Comparison of ENCODE assay signal across 11 cellular contexts in the genomic region with DNA sequence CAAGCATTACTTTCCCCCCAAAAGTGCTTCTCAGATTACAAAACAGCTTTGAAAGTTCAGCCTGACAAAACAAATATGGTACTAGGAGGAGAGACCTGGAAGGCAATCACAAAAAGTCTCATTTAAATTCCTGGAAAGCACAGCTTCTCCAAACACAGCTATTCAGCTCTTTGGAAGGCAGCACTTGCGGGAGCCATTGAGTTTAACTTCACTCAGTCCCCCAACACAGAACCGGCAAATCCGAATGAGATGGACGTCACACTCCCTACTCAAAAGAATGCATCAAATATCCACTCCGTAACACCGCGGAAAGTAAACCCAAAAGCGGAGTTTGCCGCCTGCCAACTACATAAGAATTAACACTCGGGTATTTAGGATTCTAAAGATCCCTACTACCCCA. TPM values are rescaled to one million over a fixed set of nuclear protein-coding genes. Genes with fewer than 3 reads are reported as not detected.
A peak's percentile ranks its signal among the peaks of the same experiment; 100 is the strongest.
DNase-seq lines count a peak whose midpoint lies in the region; ATAC-seq, FAIRE-seq and TF ChIP-seq lines count a peak whose summit lies in the region.
"Had no signal": no experiment of that assay in that cellular context is flagged by ENCODE, and none has a peak within 500 bp of the region (broad histone marks: within the 10 kb centered on the region; RNA-seq: fewer than 3 reads in every experiment).

No MANE protein-coding gene starts in this region.

- no peak overlapping the region for H3T11ph ChIP-seq in H9 (ENCODE audit: low read length)

- peaks cover under 1% of the 10 kb centered on the region; the same call in 1 of the 2 replicates for H3K79me2 ChIP-seq in H9 (ENCODE audit: insufficient read depth, low read length)
- H3K79me2 ChIP-seq in trophoblast cell (ENCODE audit: control insufficient read depth, insufficient read depth, low read length, poor library complexity), result no peaks in the 10 kb centered on the region

- H3K27me3 Mint-ChIP-seq in H9 (ENCODE audit: low read depth) (peaks cover 42% of the 10 kb centered on the region), WTC11 (ENCODE audit: low read depth) (peaks cover 33% of the 10 kb centered on the region)
- H3K27me3 Mint-ChIP-seq in T-helper 2 cell treated with Interferon-gamma antibody and Interleukin-4, amounts not matched to agents 5 μg/mL and 100 μg/mL, for 36 hours (ENCODE audit: low read depth), result peaks cover 27% of the 10 kb centered on the region

- TF ChIP-seq CTCF in H9 (conservative IDR thresholded peaks at IDR 0.05) (no peak), WTC11 (IDR thresholded peaks at IDR 0.05) (no peak)

- no peak overlapping the region for H2BK15ac ChIP-seq in H9 (ENCODE audit: low read depth, low read length)

- no peak overlapping the region for H2BK20ac ChIP-seq in H9 (ENCODE audit: low read depth, low read length, poor library complexity, severe bottlenecking)

- TF ChIP-seq POLR2A in GM12892 (IDR thresholded peaks at IDR 0.05; ENCODE audit: low read depth, low read length), result no peak

- POLR2A ChIA-PET in WTC11 (lab: Charles Lee), result no interaction called here

- no peak overlapping the region for H3K4ac ChIP-seq in H9 (ENCODE audit: low read depth, low read length)
- H3K4ac ChIP-seq in trophoblast cell (ENCODE audit: low read depth, low read length), result no peak overlapping the region

- H3K23me2 ChIP-seq in H9 (ENCODE audit: insufficient read length, low read depth, low read length, poor library complexity, severe bottlenecking), result peaks cover 18% of the 10 kb centered on the region

- no peak overlapping the region for H3K23ac ChIP-seq in H9 (ENCODE audit: insufficient read length, low read depth, low read length)
- no peak overlapping the region for H3K23ac ChIP-seq in trophoblast cell (ENCODE audit: low read length)

- no peaks in the 10 kb centered on the region for H3K36me3 ChIP-seq in trophoblast cell (ENCODE audit: control insufficient read depth in 1 of 2, insufficient read depth in 2 of 2, low read length in 2 of 2)

- peak overlapping the region; percentile 39 for H3K9ac ChIP-seq in H9 (ENCODE audit: extremely low read depth, insufficient read length, low read length)
- no peak overlapping the region for H3K9ac ChIP-seq in trophoblast cell (ENCODE audit: low read length)

- H4K8ac ChIP-seq in H9 (replicated peaks; ENCODE audit: insufficient read length, low read depth, low read length), result no peak overlapping the region
- H4K8ac ChIP-seq in trophoblast cell (ENCODE audit: low read depth, low read length), result no peak overlapping the region

- peak overlapping the region; percentile 88 for H3K4me2 ChIP-seq in H9 (ENCODE audit: insufficient read depth, insufficient read length, low read length)
- H3K4me2 ChIP-seq in trophoblast cell (ENCODE audit: low read length), result peak overlapping the region; percentile 98

- H4K12ac ChIP-seq in trophoblast cell (ENCODE audit: low read depth, low read length), result no peak overlapping the region

- H3K4me3 Mint-ChIP-seq in H9, result peak overlapping the region; percentile 80 to 99
- H3K4me3 Mint-ChIP-seq in WTC11, result peak overlapping the region; percentile 83
- no peak overlapping the region for H3K4me3 Mint-ChIP-seq in T-helper 2 cell treated with Interferon-gamma antibody and Interleukin-4, amounts not matched to agents 5 μg/mL and 100 μg/mL, for 36 hours

- H3K9me3 ChIP-seq in H9 (ENCODE audit: control insufficient read depth, low read depth, low read length) (no peaks in the 10 kb centered on the region), right cardiac atrium (ENCODE audit: control insufficient read depth, low read length) (no peaks in the 10 kb centered on the region), trophoblast cell (ENCODE audit: insufficient read depth, low read depth, low read length) (no peaks in the 10 kb centered on the region)

- H4K91ac ChIP-seq in H9 (ENCODE audit: insufficient read length, low read depth, low read length), result no peak overlapping the region
- no peak overlapping the region for H4K91ac ChIP-seq in trophoblast cell (ENCODE audit: low read depth, low read length)

- H2AFZ ChIP-seq in H9 (ENCODE audit: low read length), result no peak overlapping the region
- no peak overlapping the region for H2AFZ ChIP-seq in trophoblast cell (ENCODE audit: insufficient read depth, low read length, poor library complexity)

- H3K4me3 ChIP-seq in right cardiac atrium (ENCODE audit: low read length) (peak overlapping the region; percentile 61), trophoblast cell (ENCODE audit: low read depth, low read length) (no peak overlapping the region)

- H3K27ac ChIP-seq in H9 (ENCODE audit: insufficient read length, low read depth, low read length), result no peak overlapping the region
- no peak overlapping the region for H3K27ac ChIP-seq in right cardiac atrium (ENCODE audit: low read length)
- H3K27ac ChIP-seq in trophoblast cell (ENCODE audit: low read depth, low read length), result no peak overlapping the region

- H4K20me1 ChIP-seq in H9 (ENCODE audit: control insufficient read depth, insufficient read depth, insufficient read length), result no peaks in the 10 kb centered on the region

- no peak overlapping the region for H3K14ac ChIP-seq in H9 (ENCODE audit: insufficient read depth, low read length)
- no peak overlapping the region for H3K14ac ChIP-seq in trophoblast cell (ENCODE audit: low read length)

- H3K27ac Mint-ChIP-seq in H9 (peak overlapping the region in 1 of 3 experiments; percentile 78; a peak in 1 of 7 replicates), WTC11 (no peak overlapping the region; the same call in 1 of the 2 replicates)
- H3K27ac Mint-ChIP-seq in T-helper 2 cell treated with Interferon-gamma antibody and Interleukin-4, amounts not matched to agents 5 μg/mL and 100 μg/mL, for 36 hours, result no peak overlapping the region

- H3K18ac ChIP-seq in H9 (ENCODE audit: insufficient read length, low read depth, low read length), result no peak overlapping the region
- H3K18ac ChIP-seq in trophoblast cell (ENCODE audit: low read length), result no peak overlapping the region

- H2BK12ac ChIP-seq in H9 (ENCODE audit: insufficient read length, low read depth, low read length) (no peak overlapping the region), trophoblast cell (ENCODE audit: low read length) (no peak overlapping the region)

- H2AK5ac ChIP-seq in H9 (ENCODE audit: insufficient read length, low read length) (no peak overlapping the region), trophoblast cell (ENCODE audit: low read length) (no peak overlapping the region)

- no peak for DNase-seq in H9
- no peak for DNase-seq in WTC11 (ENCODE audit: low spot score)
- no peak for DNase-seq in right cardiac atrium
- no peak for DNase-seq in trophoblast cell
- no peak for DNase-seq in activated naive CD4-positive, alpha-beta T cell treated with anti-CD3 and anti-CD28 coated beads, Interleukin-2, amount 50 U/mL, for 16 hours
- no peak for DNase-seq in T-helper 2 cell treated with Interferon-gamma antibody and Interleukin-4, amounts not matched to agents 5 μg/mL and 100 μg/mL, for 36 hours (ENCODE audit: low spot score)
- DNase-seq in GM12892 (ENCODE audit: insufficient read length), result no peak

- CTCF ChIA-PET in WTC11 (lab: Charles Lee), result interaction anchor here (1.9 kb wide), 1 partner anchor 16 kb away, joined by 6 read pairs; no protein-coding TSS in a partner anchor

- H2BK5ac ChIP-seq in H9 (ENCODE audit: insufficient read length, low read length) (no peak overlapping the region), trophoblast cell (ENCODE audit: low read depth, low read length, poor library complexity) (no peak overlapping the region)

- H3K4me1 Mint-ChIP-seq in H9 (peaks cover 41% of the 10 kb centered on the region in 2 experiments), WTC11 (peaks cover 43% of the 10 kb centered on the region)
- H3K4me1 Mint-ChIP-seq in T-helper 2 cell treated with Interferon-gamma antibody and Interleukin-4, amounts not matched to agents 5 μg/mL and 100 μg/mL, for 36 hours (ENCODE audit: low read depth), result no peaks in the 10 kb centered on the region

- intact Hi-C loops in right cardiac atrium (cut with DNase I), result no loop called here

- peaks cover 0 to 4% (median 0%) of the 10 kb centered on the region in 3 experiments; a peak in 1 of 7 replicates for H3K36me3 Mint-ChIP-seq in H9 (ENCODE audit: insufficient read depth in 1 of 3, low read depth in 3 of 3)
- no peaks in the 10 kb centered on the region for H3K36me3 Mint-ChIP-seq in WTC11
- no peaks in the 10 kb centered on the region for H3K36me3 Mint-ChIP-seq in T-helper 2 cell treated with Interferon-gamma antibody and Interleukin-4, amounts not matched to agents 5 μg/mL and 100 μg/mL, for 36 hours (ENCODE audit: low read depth)

- H3K79me1 ChIP-seq in H9 (ENCODE audit: insufficient read depth, low read depth, low read length, poor library complexity, severe bottlenecking), result no peaks in the 10 kb centered on the region
- no peaks in the 10 kb centered on the region for H3K79me1 ChIP-seq in trophoblast cell (ENCODE audit: low read length)

- H3K4me1 ChIP-seq in H9 (ENCODE audit: insufficient read depth, low read length) (no peaks in the 10 kb centered on the region), right cardiac atrium (ENCODE audit: control insufficient read depth, insufficient read depth, low read length) (no peaks in the 10 kb centered on the region), trophoblast cell (ENCODE audit: control insufficient read depth in 1 of 2, insufficient read depth in 2 of 2, low read length in 2 of 2) (peaks cover 0 to 5% of the 10 kb centered on the region in 2 experiments)

- no peak for FAIRE-seq in GM12892 (lab: Jason Lieb, UNC)
- FAIRE-seq: D721Med, endothelial cell of umbilical vein, GM18507 had no signal

- no peak overlapping the region for H3K56ac ChIP-seq in H9 (ENCODE audit: insufficient read length, low read depth, low read length)

- H4K5ac ChIP-seq in H9 (ENCODE audit: insufficient read length, low read depth, low read length), result no peak overlapping the region

- H3K9me3 Mint-ChIP-seq in H9, result no peaks in the 10 kb centered on the region; a peak in 2 of 5 replicates
- H3K9me3 Mint-ChIP-seq in WTC11, result no peaks in the 10 kb centered on the region
- no peaks in the 10 kb centered on the region for H3K9me3 Mint-ChIP-seq in T-helper 2 cell treated with Interferon-gamma antibody and Interleukin-4, amounts not matched to agents 5 μg/mL and 100 μg/mL, for 36 hours

- no CpG with 5 or more reads among the region's 10 CpGs for WGBS in H9 (ENCODE audit: extremely low coverage, insufficient read length, low lambda C conversion rate)
- WGBS in right cardiac atrium, result 1% methylated on average over 10 of the region's 10 CpGs
- no CpG with 5 or more reads among the region's 10 CpGs for WGBS in trophoblast cell (ENCODE audit: extremely low coverage, insufficient coverage, insufficient read length)

- H3K27me3 ChIP-seq in H9 (ENCODE audit: insufficient read depth, low read length) (no peaks in the 10 kb centered on the region; the same call in 1 of the 2 replicates), right cardiac atrium (ENCODE audit: control insufficient read depth, insufficient read depth) (no peaks in the 10 kb centered on the region), trophoblast cell (ENCODE audit: insufficient read depth, low read length) (peaks cover 13% of the 10 kb centered on the region)

- ATAC-seq in WTC11, result no peak; the same call in 1 of the 2 replicates
- ATAC-seq in right cardiac atrium, result no peak
- ATAC-seq in GM18909 (IDR thresholded peaks at IDR 0.05; ENCODE audit: poor library complexity, unreplicated experiment), result no peak

- no peak overlapping the region for H2BK120ac ChIP-seq in H9 (ENCODE audit: low read depth, low read length, poor library complexity, severe bottlenecking)
- H2BK120ac ChIP-seq in trophoblast cell (ENCODE audit: insufficient read depth, low read length, poor library complexity), result no peak overlapping the region

RNA-seq across cellular contexts. Expression of a gene that starts 0.6 kb away (rescaled TPM):
- total RNA-seq in H9 (2021), result 7.6 and 7.8 TPM in 2 replicates
- 7.5 to 11.0 TPM (median 8.6 TPM) in 3 replicates for total RNA-seq in WTC11 (2021)
- 1 to 10 TPM in 1 of 4 donors, under 1 TPM in 3; 0.64 to 1.1 (median 0.71) TPM for total RNA-seq in right cardiac atrium
- polyA plus RNA-seq in right cardiac atrium, result 0.29 TPM
- 3.8 and 4.7 TPM in 2 replicates for polyA plus RNA-seq in trophoblast cell (2013)
- polyA plus RNA-seq in GM12892 (2012; ENCODE audit: missing spikeins), result not detected
- total RNA-seq: endothelial cell of umbilical vein had no signal
- polyA plus RNA-seq: endothelial cell of umbilical vein had no signal
